20 cellular contexts compared by ENCODE assay signal in genomic region chr5:56130664-56131063, GRCh38.
"Had no signal": no experiment of that assay in that cellular context is flagged by ENCODE, and none has a peak within 500 bp of the region (broad histone marks: within the 10 kb centered on the region; RNA-seq: fewer than 3 reads in every experiment).

No MANE protein-coding gene starts in this region.

- DNase-seq: IMR-90, Kasumi-1, MM.1S, NCI-H1092 treated with DMSO at 0.1 percent for 48 hours, NCI-H1436, NCI-H187, NCI-H2029, NCI-H2081 treated with DMSO at 0.1 percent for 48 hours, NCI-H2171, NCI-H226, NCI-H446, NCI-H510A, NCI-H524 treated with DMSO at 0.1 percent for 48 hours, NCI-H69, NCI-H774, RPMI8226, SHP77, SK-N-SH, SW 1271 had no signal

- H3K27ac ChIP-seq: KMS-11 had no signal

- H3K9me3 ChIP-seq: SK-N-SH had no signal
